In the genomic region with DNA sequence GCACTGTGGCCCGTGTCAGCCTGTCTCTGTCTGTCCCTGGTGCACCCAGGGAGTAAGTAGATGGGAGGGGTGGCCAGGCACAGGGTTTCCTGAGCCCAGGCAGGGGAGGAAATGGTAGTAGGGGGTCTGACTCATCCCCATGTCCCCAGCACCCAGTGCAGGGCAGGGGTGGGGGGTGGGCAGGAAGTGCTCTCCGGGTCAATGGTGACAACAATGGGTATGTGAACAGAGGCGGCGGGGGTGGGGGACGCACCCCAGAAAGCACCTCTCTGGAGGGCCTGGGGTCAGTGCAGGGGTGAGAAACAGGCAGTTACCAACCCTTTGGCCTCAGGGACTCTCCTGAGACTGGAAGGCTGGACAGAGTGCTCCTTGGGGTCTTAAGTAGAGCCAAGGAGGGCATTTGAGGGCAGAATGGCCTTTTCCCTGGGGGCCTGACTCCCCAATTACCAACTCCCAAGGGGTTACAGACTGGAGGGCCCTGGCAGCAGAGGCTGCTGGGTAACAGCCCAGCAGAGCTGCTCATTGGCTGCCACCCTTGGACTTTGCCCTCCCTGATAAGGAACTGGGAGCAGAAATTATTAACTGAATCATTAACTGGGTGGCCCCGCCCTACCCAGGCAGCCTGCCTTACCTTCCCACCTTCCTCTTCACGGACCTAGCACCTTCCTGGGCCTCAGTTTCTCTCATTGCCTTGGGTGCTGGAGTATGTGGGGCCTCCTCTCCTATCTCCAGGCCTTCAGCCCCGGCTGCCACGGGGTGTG, we compare ENCODE assay signal across 9 cellular contexts. TPM values are rescaled to one million over a fixed set of nuclear protein-coding genes. Genes with fewer than 3 reads are reported as not detected.
DNase-seq lines count a peak whose midpoint lies in the region; ATAC-seq, FAIRE-seq and TF ChIP-seq lines count a peak whose summit lies in the region.
"Had no signal": no experiment of that assay in that cellular context is flagged by ENCODE, and none has a peak within 500 bp of the region (broad histone marks: within the 10 kb centered on the region; RNA-seq: fewer than 3 reads in every experiment).

No MANE protein-coding gene starts in this region.

- no peaks in the 10 kb centered on the region for H3K9me3 Mint-ChIP-seq in activated T-helper 17 cell treated with anti-CD3 and anti-CD28 coated beads, Interleukin-2, amount 50 U/mL, for 72 hours
- no peaks in the 10 kb centered on the region for H3K9me3 Mint-ChIP-seq in mesothelial cell of epicardium
- H3K9me3 Mint-ChIP-seq: IgD-negative memory B cell had no signal

- peak overlapping the region; percentile 52 for H3K4me3 Mint-ChIP-seq in activated T-helper 17 cell treated with anti-CD3 and anti-CD28 coated beads, Interleukin-2, amount 50 U/mL, for 72 hours
- peak overlapping the region; percentile 84 for H3K4me3 Mint-ChIP-seq in mesothelial cell of epicardium

- peak overlapping the region; percentile 90 for H3K27ac Mint-ChIP-seq in activated T-helper 17 cell treated with anti-CD3 and anti-CD28 coated beads, Interleukin-2, amount 50 U/mL, for 72 hours
- peak overlapping the region; percentile 98 for H3K27ac Mint-ChIP-seq in mesothelial cell of epicardium

- H3K4me3 ChIP-seq in heart right ventricle = no peak overlapping the region

- peak; percentile 65 for DNase-seq in GM12892 (ENCODE audit: insufficient read length)
- no peak for DNase-seq in mesothelial cell of epicardium (ENCODE audit: low spot score in 2 of 2, unreplicated experiment in 2 of 2)
- DNase-seq in heart right ventricle = no peak
- no peak for DNase-seq in hippocampal formation (lab: John Stamatoyannopoulos, UW)
- DNase-seq in NCI-H748 (lab: John Stamatoyannopoulos, UW; ENCODE audit: unreplicated experiment) = no peak
- no peak for DNase-seq in NCI-H345 treated with DMSO at 0.1 percent for 48 hours (lab: John Stamatoyannopoulos, UW; ENCODE audit: unreplicated experiment)

- H3K9me3 ChIP-seq in heart right ventricle = no peaks in the 10 kb centered on the region

- peak overlapping the region in 1 of 10 donors; percentile 26 for H3K27ac ChIP-seq in heart right ventricle

- no peaks in the 10 kb centered on the region for H3K27me3 Mint-ChIP-seq in activated T-helper 17 cell treated with anti-CD3 and anti-CD28 coated beads, Interleukin-2, amount 50 U/mL, for 72 hours
- no peaks in the 10 kb centered on the region for H3K27me3 Mint-ChIP-seq in mesothelial cell of epicardium (ENCODE audit: low read depth)

- ATAC-seq in HG03460 (IDR thresholded peaks at IDR 0.05; ENCODE audit: unreplicated experiment) (peak; percentile 61), heart right ventricle (no peak)
- ATAC-seq in activated T-helper 17 cell treated with anti-CD3 and anti-CD28 coated beads, Interleukin-2, amount 50 U/mL, for 72 hours (replicated peaks) = peak; percentile 85

- H3K4me1 Mint-ChIP-seq in activated T-helper 17 cell treated with anti-CD3 and anti-CD28 coated beads, Interleukin-2, amount 50 U/mL, for 72 hours = peaks cover 11% of the 10 kb centered on the region
- peaks cover 71% of the 10 kb centered on the region for H3K4me1 Mint-ChIP-seq in mesothelial cell of epicardium

- peaks cover 0 to 19% (median 6%) of the 10 kb centered on the region in 7 donors for H3K27me3 ChIP-seq in heart right ventricle

- peaks cover 0 to 18% (median 4%) of the 10 kb centered on the region in 9 donors for H3K4me1 ChIP-seq in heart right ventricle

- TF ChIP-seq CTCF in mesothelial cell of epicardium (IDR thresholded peaks at IDR 0.05; ENCODE audit: unreplicated experiment) (no peak), heart right ventricle (IDR thresholded peaks at IDR 0.05) (no peak)

- TF ChIP-seq POLR2A in GM12892 (IDR thresholded peaks at IDR 0.05; ENCODE audit: low read depth, low read length) = peak; percentile 45; the same call in 1 of the 2 replicates

- FAIRE-seq in GM12892 (lab: Jason Lieb, UNC) = peak; percentile 95

- H3K36me3 ChIP-seq in heart right ventricle = no peaks in the 10 kb centered on the region

- WGBS in heart right ventricle, 2 donors = 77 to 78% methylated on average over 9 of the region's 9 CpGs

- intact Hi-C loops in heart right ventricle (cut with DNase I) = no loop called here

- H3K36me3 Mint-ChIP-seq in activated T-helper 17 cell treated with anti-CD3 and anti-CD28 coated beads, Interleukin-2, amount 50 U/mL, for 72 hours (ENCODE audit: low read depth) = no peaks in the 10 kb centered on the region
- no peaks in the 10 kb centered on the region for H3K36me3 Mint-ChIP-seq in mesothelial cell of epicardium

RNA-seq across cellular contexts. Expression of a gene that starts 4.2 kb away (rescaled TPM):
- 2.2 TPM for polyA plus RNA-seq in GM12892 (2012; ENCODE audit: missing spikeins)
- total RNA-seq in activated T-helper 17 cell treated with anti-CD3 and anti-CD28 coated beads, Interleukin-2, amount 50 U/mL, for 72 hours = 1 to 10 TPM; 1.2 to 5.9 TPM
- total RNA-seq in mesothelial cell of epicardium = 401 to 436 TPM (median 428 TPM) in 3 replicates
- total RNA-seq in heart right ventricle = 1 to 10 TPM in 1 of 10 donors, under 1 TPM in 9; 0.13 to 1.2 (median 0.26) TPM
- under 1 TPM; 0.16 to 0.37 TPM for polyA plus RNA-seq in heart right ventricle
- polyA plus RNA-seq: IgD-negative memory B cell had no signal

RNA-seq across cellular contexts. Expression of a gene that starts 35.8 kb away (rescaled TPM):
- polyA plus RNA-seq in GM12892 (2012; ENCODE audit: missing spikeins) = 285 TPM
- 100 to 1,000 TPM; 135 to 156 TPM for total RNA-seq in activated T-helper 17 cell treated with anti-CD3 and anti-CD28 coated beads, Interleukin-2, amount 50 U/mL, for 72 hours
- total RNA-seq in mesothelial cell of epicardium (139 to 154 TPM (median 148 TPM) in 3 replicates), heart right ventricle (100 to 1,000 TPM in 9 of 10 donors, 10 to 100 TPM in 1; 98.9 to 142 (median 109) TPM)
- polyA plus RNA-seq in heart right ventricle = 100 to 1,000 TPM in 1 of 2 donors, 10 to 100 TPM in 1; 80.7 to 273 TPM

RNA-seq across cellular contexts. Expression of a gene that starts 36.1 kb away (rescaled TPM):
- 76.2 TPM for polyA plus RNA-seq in GM12892 (2012; ENCODE audit: missing spikeins)
- 100 to 1,000 TPM in 1 of 2 donors, 10 to 100 TPM in 1; 72.6 to 133 TPM for total RNA-seq in activated T-helper 17 cell treated with anti-CD3 and anti-CD28 coated beads, Interleukin-2, amount 50 U/mL, for 72 hours
- total RNA-seq in mesothelial cell of epicardium (19.5 to 20.9 TPM (median 20.3 TPM) in 3 replicates), heart right ventricle (1 to 10 TPM; 3.7 to 8.6 (median 6.2) TPM)
- 1 to 10 TPM; 2.1 to 8.8 TPM for polyA plus RNA-seq in heart right ventricle

Comparison
In these comparisons a context has a peak if more than half of its experiments do, and no peak if none do; other contexts are left out.
1. ATAC-seq: peak in HG03460 (single experiment) and activated T-helper 17 cell treated with anti-CD3 and anti-CD28 coated beads, Interleukin-2, amount 50 U/mL, for 72 hours (single experiment); none in heart right ventricle (0 of 8).
2. RNA of a gene that starts 4.2 kb away (total RNA-seq): 401 to 436 TPM in mesothelial cell of epicardium; 1.2 to 5.9 TPM in activated T-helper 17 cell treated with anti-CD3 and anti-CD28 coated beads, Interleukin-2, amount 50 U/mL, for 72 hours and 0.13 to 1.2 TPM in heart right ventricle; every median in the first group is over 10 times any median in the second.